22 cellular contexts compared by ENCODE assay signal in the genomic region with DNA sequence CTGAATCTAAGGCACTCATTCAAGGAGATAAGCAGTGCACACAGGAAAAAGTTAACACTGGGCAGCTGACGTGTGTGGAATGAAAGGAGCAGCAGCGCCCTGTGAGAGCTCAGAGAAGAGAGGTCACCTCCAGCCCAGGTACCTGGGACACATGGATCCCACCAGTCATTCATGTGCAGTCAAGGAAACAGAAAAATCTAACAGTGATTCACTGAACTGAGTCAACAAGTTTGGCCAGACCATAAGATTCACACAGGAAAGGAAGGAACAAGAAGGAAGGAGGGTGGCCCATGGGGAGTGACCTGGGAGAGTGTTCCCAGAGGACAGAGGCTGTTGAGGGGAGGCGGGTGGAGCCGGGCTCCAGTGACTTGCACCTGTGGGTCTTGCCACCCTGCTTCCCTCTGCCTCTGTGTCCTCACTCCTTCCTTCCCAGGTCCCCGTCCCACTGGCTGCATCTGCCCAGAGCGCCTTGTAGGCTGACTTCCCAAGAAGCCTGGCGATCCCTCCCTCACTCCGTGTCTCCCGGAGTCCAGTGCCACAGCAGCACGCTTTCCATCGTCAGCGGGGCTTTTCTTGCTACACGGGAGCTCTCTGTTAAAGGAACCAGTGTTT. TPM values are rescaled to one million over a fixed set of nuclear protein-coding genes. Genes with fewer than 3 reads are reported as not detected.
DNase-seq lines count a peak whose midpoint lies in the region; ATAC-seq, FAIRE-seq and TF ChIP-seq lines count a peak whose summit lies in the region.
"Had no signal": no experiment of that assay in that cellular context is flagged by ENCODE, and none has a peak within 500 bp of the region (broad histone marks: within the 10 kb centered on the region; RNA-seq: fewer than 3 reads in every experiment).

No MANE protein-coding gene starts in this region.

- no peak overlapping the region for H2AFZ ChIP-seq in K562 (ENCODE audit: low read depth, low read length)

- BruUV-seq in Caco-2 (replicated peaks; lab: Mats Ljungman, UMichigan) (TSS peak; percentile 44), K562 (replicated peaks; lab: Mats Ljungman, UMichigan) (no TSS peak)

- no peak overlapping the region; a peak in 1 of 4 replicates for H3K9ac ChIP-seq in K562 (ENCODE audit: insufficient read depth in 1 of 2, low read depth in 2 of 2, low read length in 2 of 2)

- H3K9me1 ChIP-seq in K562 (ENCODE audit: control insufficient read depth, insufficient read depth, low read length): no peaks in the 10 kb centered on the region

- H3K9me3 Mint-ChIP-seq in Caco-2 (ENCODE audit: unreplicated experiment): peaks cover 15% of the 10 kb centered on the region
- H3K9me3 Mint-ChIP-seq in activated CD8-positive, alpha-beta T cell treated with anti-CD3 and anti-CD28 coated beads, Interleukin-2, amount 10 ng/mL, durations not matched to agents 7 days and 5 days (ENCODE audit: insufficient read depth): no peaks in the 10 kb centered on the region
- H3K9me3 Mint-ChIP-seq: activated naive CD8-positive, alpha-beta T cell treated with anti-CD3 and anti-CD28 coated beads for 36 hours had no signal

- H3K4me3 Mint-ChIP-seq in Caco-2 (ENCODE audit: unreplicated experiment): peak overlapping the region; percentile 45
- H3K4me3 Mint-ChIP-seq in activated CD8-positive, alpha-beta T cell treated with anti-CD3 and anti-CD28 coated beads, Interleukin-2, amount 10 ng/mL, durations not matched to agents 7 days and 5 days: no peak overlapping the region
- H3K4me3 Mint-ChIP-seq: activated naive CD8-positive, alpha-beta T cell treated with anti-CD3 and anti-CD28 coated beads for 36 hours had no signal

- no peaks in the 10 kb centered on the region for H4K20me1 ChIP-seq in K562 (replicated peaks; ENCODE audit: control insufficient read depth, insufficient read depth, low read length)

- in situ Hi-C loops in K562 (cut with MboI): no loop called here

- TF ChIP-seq POLR2A in K562 (conservative IDR thresholded peaks at IDR 0.05): no peak

- H3K4me2 ChIP-seq in K562 (ENCODE audit: insufficient read depth, low read length): no peak overlapping the region

- POLR2A ChIA-PET in Caco-2 (lab: Charles Lee) (interaction anchor here (0.6 to 2.2 kb wide), 3 partner anchors 29 to 68 kb away, joined by 4 to 13 read pairs (median 7); no protein-coding TSS in a partner anchor), K562 (lab: Yijun Ruan, JAX) (interaction anchor here (2.1 kb wide), 1 partner anchor 14 kb away, joined by 9 read pairs; no protein-coding TSS in a partner anchor)
- POLR2A ChIA-PET in activated CD8-positive, alpha-beta T cell treated with anti-CD3 and anti-CD28 coated beads, Interleukin-2, amount 10 ng/mL, durations not matched to agents 7 days and 5 days (lab: Charles Lee): no interaction called here

- H3K4me1 Mint-ChIP-seq in Caco-2 (ENCODE audit: low read depth, unreplicated experiment): peaks cover 47% of the 10 kb centered on the region
- H3K4me1 Mint-ChIP-seq in activated CD8-positive, alpha-beta T cell treated with anti-CD3 and anti-CD28 coated beads, Interleukin-2, amount 10 ng/mL, durations not matched to agents 7 days and 5 days (ENCODE audit: low read depth): no peaks in the 10 kb centered on the region
- H3K4me1 Mint-ChIP-seq: activated naive CD8-positive, alpha-beta T cell treated with anti-CD3 and anti-CD28 coated beads for 36 hours had no signal

- TF ChIP-seq EP300 in K562 (IDR thresholded peaks at IDR 0.05; ENCODE audit: low read length): no peak

- H3K36me3 ChIP-seq in Caco-2 (ENCODE audit: control insufficient read depth, insufficient read depth, low read length) (no peaks in the 10 kb centered on the region), K562 (ENCODE audit: control insufficient read depth, insufficient read depth, low read length) (peaks cover 35% of the 10 kb centered on the region; the same call in 1 of the 3 replicates), mucosa of descending colon (ENCODE audit: low read depth) (no peaks in the 10 kb centered on the region)
- H3K36me3 ChIP-seq: right lobe of liver, uterus had no signal

- TF ChIP-seq CTCF in Caco-2 (IDR thresholded peaks at IDR 0.05; ENCODE audit: insufficient read depth in 1 of 2, low read depth in 1 of 2, low read length in 1 of 2, severe bottlenecking in 1 of 2, unreplicated experiment in 1 of 2) (no peak), K562 (IDR thresholded peaks at IDR 0.05 in 2 of 3, conservative IDR thresholded peaks at IDR 0.05 in 1 of 3; ENCODE audit: insufficient read depth in 2 of 3, low read depth in 1 of 3, low read length in 3 of 3) (no peak), mucosa of descending colon (IDR thresholded peaks at IDR 0.05) (no peak)

- no peaks in the 10 kb centered on the region for H3K79me2 ChIP-seq in K562 (ENCODE audit: control insufficient read depth, insufficient read depth, low read length)

- H3K27ac ChIP-seq in K562 (ENCODE audit: extremely low read depth, low read depth, low read length): no peak overlapping the region
- H3K27ac ChIP-seq: esophagus squamous epithelium, HL-60, right lobe of liver, suprapubic skin, uterus had no signal

- 93% methylated on average over 13 of the region's 13 CpGs for WGBS in K562 (ENCODE audit: insufficient coverage, low coverage, missing lambda C conversion rate)

- H3K4me3 ChIP-seq in Caco-2 (ENCODE audit: low read depth, low read length) (no peak overlapping the region), K562 (no peak overlapping the region), mucosa of descending colon (no peak overlapping the region)
- H3K4me3 ChIP-seq: esophagus squamous epithelium, right lobe of liver, suprapubic skin, uterus had no signal

- ATAC-seq in K562 (peak; percentile 12; the same call in 2 of the 3 replicates), mucosa of descending colon (peak; percentile 82), HG02763 (IDR thresholded peaks at IDR 0.05; ENCODE audit: unreplicated experiment) (no peak)
- ATAC-seq in activated CD8-positive, alpha-beta T cell treated with anti-CD3 and anti-CD28 coated beads, Interleukin-2, amount 10 ng/mL, durations not matched to agents 7 days and 5 days: no peak

- FAIRE-seq in K562 (lab: Jason Lieb, UNC): no peak
- FAIRE-seq: H54, keratinocyte had no signal

- no peak for TF ChIP-seq RAD21 in K562 (CRISPR knock-in tag; conservative IDR thresholded peaks at IDR 0.05 in 1 of 2, IDR thresholded peaks at IDR 0.05 in 1 of 2)

- no peaks in the 10 kb centered on the region for H3K9me3 ChIP-seq in Caco-2
- H3K9me3 ChIP-seq in K562 (replicated peaks; ENCODE audit: control insufficient read depth, insufficient read depth, low read depth, low read length): no peaks in the 10 kb centered on the region
- no peaks in the 10 kb centered on the region for H3K9me3 ChIP-seq in mucosa of descending colon
- H3K9me3 ChIP-seq: esophagus squamous epithelium, right lobe of liver, suprapubic skin, uterus had no signal

- CTCF ChIA-PET in Caco-2 (lab: Charles Lee): no interaction called here
- CTCF ChIA-PET in K562 (lab: Yijun Ruan, JAX; ENCODE audit: low intra/inter-chr PET ratio): no interaction called here
- CTCF ChIA-PET in activated CD8-positive, alpha-beta T cell treated with anti-CD3 and anti-CD28 coated beads, Interleukin-2, amount 10 ng/mL, durations not matched to agents 7 days and 5 days (lab: Charles Lee): interaction anchor here (0.6 kb wide), 1 partner anchor 404 kb away, joined by 3 read pairs; no protein-coding TSS in a partner anchor

- H3K27ac Mint-ChIP-seq in Caco-2 (ENCODE audit: unreplicated experiment): peak overlapping the region; percentile 88
- H3K27ac Mint-ChIP-seq in activated CD8-positive, alpha-beta T cell treated with anti-CD3 and anti-CD28 coated beads, Interleukin-2, amount 10 ng/mL, durations not matched to agents 7 days and 5 days: no peak overlapping the region
- H3K27ac Mint-ChIP-seq: activated naive CD8-positive, alpha-beta T cell treated with anti-CD3 and anti-CD28 coated beads for 36 hours had no signal

- intact Hi-C loops in Caco-2 (cut with micrococcal nuclease; ENCODE audit: unreplicated experiment): no loop called here
- intact Hi-C loops in K562 (cut with micrococcal nuclease): no loop called here
- intact Hi-C loops in mucosa of descending colon (cut with DNase I, micrococcal nuclease): no loop called here

- DNase-seq in Caco-2: peak; percentile 59 to 78
- peak; percentile 5 for DNase-seq in M059J (ENCODE audit: low read depth)
- DNase-seq in K562 (ENCODE audit: extremely low read depth in 1 of 4, low spot score in 3 of 4): no peak
- DNase-seq in mucosa of descending colon: peak in 1 of 3 donors; percentile 59
- DNase-seq in activated CD8-positive, alpha-beta T cell treated with anti-CD3 and anti-CD28 coated beads, Interleukin-2, amount 10 ng/mL, durations not matched to agents 7 days and 5 days: no peak
- no peak for DNase-seq in activated CD8-positive, alpha-beta memory T cell treated with anti-CD3 and anti-CD28 coated beads, Interleukin-2, amount 50 U/mL, for 4 hours
- no peak for DNase-seq in inferior parietal cortex (ENCODE audit: extremely low spot score)
- DNase-seq: activated CD4-positive, CD25-positive, alpha-beta regulatory T cell treated with anti-CD3 and anti-CD28 coated beads, Interleukin-2, amount 50 U/mL, for 72 hours; activated naive CD8-positive, alpha-beta T cell treated with anti-CD3 and anti-CD28 coated beads for 36 hours; effector memory CD4-positive, alpha-beta T cell; esophagus squamous epithelium; NCI-H1694; NCI-H2171 treated with DMSO at 0.1 percent for 48 hours; NCI-H526 treated with DMSO at 0.1 percent for 48 hours; right lobe of liver; SHP77; uterus had no signal

- H3K36me3 Mint-ChIP-seq in Caco-2 (ENCODE audit: insufficient read depth, unreplicated experiment): peaks cover 54% of the 10 kb centered on the region
- no peaks in the 10 kb centered on the region for H3K36me3 Mint-ChIP-seq in activated CD8-positive, alpha-beta T cell treated with anti-CD3 and anti-CD28 coated beads, Interleukin-2, amount 10 ng/mL, durations not matched to agents 7 days and 5 days (ENCODE audit: low read depth)
- H3K36me3 Mint-ChIP-seq: activated naive CD8-positive, alpha-beta T cell treated with anti-CD3 and anti-CD28 coated beads for 36 hours had no signal

- H3K4me1 ChIP-seq in Caco-2: peaks cover 55% of the 10 kb centered on the region
- H3K4me1 ChIP-seq in K562 (replicated peaks in 1 of 2; ENCODE audit: control insufficient read depth in 2 of 2, insufficient read depth in 2 of 2, low read length in 2 of 2): peaks cover 0 to 10% of the 10 kb centered on the region in 2 experiments; a peak in 2 of 5 replicates
- peaks cover 6% of the 10 kb centered on the region for H3K4me1 ChIP-seq in mucosa of descending colon (ENCODE audit: low read depth)
- H3K4me1 ChIP-seq: right lobe of liver, suprapubic skin, uterus had no signal

- H3K27me3 ChIP-seq in Caco-2 (replicated peaks; ENCODE audit: control insufficient read depth, insufficient read depth, low read length): no peaks in the 10 kb centered on the region
- no peaks in the 10 kb centered on the region for H3K27me3 ChIP-seq in K562 (ENCODE audit: control insufficient read depth in 2 of 2, insufficient read depth in 2 of 2, low read length in 2 of 2)
- H3K27me3 ChIP-seq: esophagus squamous epithelium, right lobe of liver, suprapubic skin, uterus had no signal

- no peaks in the 10 kb centered on the region for H3K27me3 Mint-ChIP-seq in Caco-2 (ENCODE audit: insufficient read depth, unreplicated experiment)
- H3K27me3 Mint-ChIP-seq in activated CD8-positive, alpha-beta T cell treated with anti-CD3 and anti-CD28 coated beads, Interleukin-2, amount 10 ng/mL, durations not matched to agents 7 days and 5 days (ENCODE audit: low read depth): no peaks in the 10 kb centered on the region
- H3K27me3 Mint-ChIP-seq: activated naive CD8-positive, alpha-beta T cell treated with anti-CD3 and anti-CD28 coated beads for 36 hours had no signal

RNA-seq across cellular contexts. Expression of a gene that starts 27.7 kb away (rescaled TPM):
- total RNA-seq in Caco-2 (2022): 24.1 and 26.0 TPM in 2 replicates
- total RNA-seq in M059J (2014; rRNA removed; shearing (Covaris generic)): 0.47 TPM in 1 of 2 replicates, not detected in the other
- total RNA-seq in K562 (2011; cell fraction: chromatin; rRNA removed; ENCODE audit: low replicate concordance): 1.6 and 7.1 TPM in 2 replicates
- total RNA-seq in K562 (2011; cell fraction: nucleolus; rRNA removed): 1.3 and 1.8 TPM in 2 replicates
- total RNA-seq in K562 (2011; cell fraction: nucleoplasm; rRNA removed): 2.5 and 5.6 TPM in 2 replicates
- total RNA-seq in K562 (2014; rRNA removed): 2.6 and 4.1 TPM in 2 replicates
- total RNA-seq in K562 (2014; rRNA removed; fragmentation: Illumina TruSeq; extraction: Trizol): 4.7 and 5.9 TPM in 2 replicates
- total RNA-seq in K562 (2015; rRNA removed; fragmentation: Illumina TruSeq; extraction: Trizol): 4.1 and 4.3 TPM in 2 replicates
- total RNA-seq in K562 (2021): 3.9 and 4.6 TPM in 2 replicates
- 3.7 and 5.7 TPM in 2 replicates for polyA plus RNA-seq in K562 (2011; rRNA removed)
- polyA plus RNA-seq in K562 (2011; cell fraction: cytosol; rRNA removed): 1.5 and 1.9 TPM in 2 replicates
- 4.2 and 6.4 TPM in 2 replicates for polyA plus RNA-seq in K562 (2011; cell fraction: nucleus; rRNA removed)
- polyA plus RNA-seq in K562 (2012): 6.1 and 10.5 TPM in 2 replicates
- 5.2 and 7.0 TPM in 2 replicates for polyA plus RNA-seq in K562 (2014; fragmentation: Illumina TruSeq; extraction: Trizol)
- 1 to 10 TPM; 3.2 to 3.7 TPM for polyA plus RNA-seq in K562 (2014; fragmentation: Nextera tagmentation; extraction: Ambion mirVana)
- 5.2 and 5.3 TPM in 2 replicates for polyA plus RNA-seq in K562 (2014; rRNA removed)
- polyA minus RNA-seq in K562 (2011; rRNA and poly(A)+ RNA removed): 1.8 and 2.7 TPM in 2 replicates
- 1.0 TPM in 1 of 2 replicates, not detected in the other for polyA minus RNA-seq in K562 (2011; cell fraction: cytosol; rRNA and poly(A)+ RNA removed)
- 1.8 and 2.4 TPM in 2 replicates for polyA minus RNA-seq in K562 (2011; cell fraction: nucleus; rRNA and poly(A)+ RNA removed)
- total RNA-seq in mucosa of descending colon: 1 to 10 TPM; 2.0 to 3.7 (median 3.5) TPM
- total RNA-seq in activated CD8-positive, alpha-beta T cell treated with anti-CD3 and anti-CD28 coated beads, Interleukin-2, amount 10 ng/mL, durations not matched to agents 7 days and 5 days: 1 to 10 TPM; 1.4 to 2.2 TPM

Comparison
In these comparisons a context has a peak if more than half of its experiments do, and no peak if none do; other contexts are left out.
1. DNase-seq: peak in Caco-2 (2 of 2) and M059J (single experiment); none in K562 (0 of 4), activated CD8-positive, alpha-beta T cell treated with anti-CD3 and anti-CD28 coated beads, Interleukin-2, amount 10 ng/mL, durations not matched to agents 7 days and 5 days (single experiment), activated CD8-positive, alpha-beta memory T cell treated with anti-CD3 and anti-CD28 coated beads, Interleukin-2, amount 50 U/mL, for 4 hours (single experiment) and inferior parietal cortex (single experiment).
2. ATAC-seq: peak in K562 (single experiment) and mucosa of descending colon (single experiment); none in activated CD8-positive, alpha-beta T cell treated with anti-CD3 and anti-CD28 coated beads, Interleukin-2, amount 10 ng/mL, durations not matched to agents 7 days and 5 days (single experiment) and HG02763 (single experiment).